Comparison of ENCODE assay signal across 1 cellular context in the genomic region with DNA sequence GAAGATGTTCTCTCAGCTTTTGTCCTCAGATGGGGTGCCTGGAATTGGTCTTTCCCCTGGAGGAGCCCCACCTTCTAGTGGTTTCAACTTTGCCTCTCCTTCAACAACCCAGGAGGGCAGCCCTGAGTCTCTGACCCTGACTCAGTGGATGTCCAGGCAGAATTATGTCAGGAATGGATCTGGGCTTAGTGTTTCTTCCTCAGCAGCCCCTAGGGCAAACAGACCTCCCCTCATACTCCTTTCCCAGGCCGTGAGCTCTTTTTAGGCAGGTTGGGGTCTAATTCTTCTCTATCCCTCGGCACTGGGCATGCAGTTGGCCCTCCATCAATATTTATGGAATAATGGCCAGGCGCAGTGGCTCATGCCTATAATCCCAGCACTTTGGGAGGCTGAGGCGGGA.
TF ChIP-seq lines count a peak whose summit lies in the region.

No MANE protein-coding gene starts in this region.

TF ChIP-seq in HepG2, 621 proteins besides CTCF, POLR2A, EP300 and RAD21 (continues in another document):
- TF ChIP-seq, protein P1, sequence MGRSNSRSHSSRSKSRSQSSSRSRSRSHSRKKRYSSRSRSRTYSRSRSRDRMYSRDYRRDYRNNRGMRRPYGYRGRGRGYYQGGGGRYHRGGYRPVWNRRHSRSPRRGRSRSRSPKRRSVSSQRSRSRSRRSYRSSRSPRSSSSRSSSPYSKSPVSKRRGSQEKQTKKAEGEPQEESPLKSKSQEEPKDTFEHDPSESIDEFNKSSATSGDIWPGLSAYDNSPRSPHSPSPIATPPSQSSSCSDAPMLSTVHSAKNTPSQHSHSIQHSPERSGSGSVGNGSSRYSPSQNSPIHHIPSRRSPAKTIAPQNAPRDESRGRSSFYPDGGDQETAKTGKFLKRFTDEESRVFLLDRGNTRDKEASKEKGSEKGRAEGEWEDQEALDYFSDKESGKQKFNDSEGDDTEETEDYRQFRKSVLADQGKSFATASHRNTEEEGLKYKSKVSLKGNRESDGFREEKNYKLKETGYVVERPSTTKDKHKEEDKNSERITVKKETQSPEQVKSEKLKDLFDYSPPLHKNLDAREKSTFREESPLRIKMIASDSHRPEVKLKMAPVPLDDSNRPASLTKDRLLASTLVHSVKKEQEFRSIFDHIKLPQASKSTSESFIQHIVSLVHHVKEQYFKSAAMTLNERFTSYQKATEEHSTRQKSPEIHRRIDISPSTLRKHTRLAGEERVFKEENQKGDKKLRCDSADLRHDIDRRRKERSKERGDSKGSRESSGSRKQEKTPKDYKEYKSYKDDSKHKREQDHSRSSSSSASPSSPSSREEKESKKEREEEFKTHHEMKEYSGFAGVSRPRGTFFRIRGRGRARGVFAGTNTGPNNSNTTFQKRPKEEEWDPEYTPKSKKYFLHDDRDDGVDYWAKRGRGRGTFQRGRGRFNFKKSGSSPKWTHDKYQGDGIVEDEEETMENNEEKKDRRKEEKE (IDR thresholded peaks at IDR 0.05), result no peak
- TF ChIP-seq ARNT2 (CRISPR knock-in tag; IDR thresholded peaks at IDR 0.05; ENCODE audit: low read depth) (0 out of 2 replicates have a peak, but pooled peaks have one; percentile 17), ZMYM2 (CRISPR knock-in tag; IDR thresholded peaks at IDR 0.05) (no peak), ZNF253 (CRISPR knock-in tag; IDR thresholded peaks at IDR 0.05; ENCODE audit: borderline replicate concordance) (no peak), ZNF670 (CRISPR knock-in tag; IDR thresholded peaks at IDR 0.05; ENCODE audit: borderline replicate concordance) (no peak), MIXL1 (CRISPR knock-in tag; IDR thresholded peaks at IDR 0.05) (no peak), HMG20B (CRISPR knock-in tag; conservative IDR thresholded peaks at IDR 0.05) (no peak), GTF2F1 (IDR thresholded peaks at IDR 0.05; ENCODE audit: low read length) (no peak), FOXP1 (IDR thresholded peaks at IDR 0.05) (no peak), FOXP1 (CRISPR knock-in tag; IDR thresholded peaks at IDR 0.05) (no peak), CHD2 (IDR thresholded peaks at IDR 0.05; ENCODE audit: low read depth, low read length) (no peak), ZNF496 (CRISPR knock-in tag; IDR thresholded peaks at IDR 0.05; ENCODE audit: insufficient replicate concordance) (no peak), ZNF143 (CRISPR knock-in tag; IDR thresholded peaks at IDR 0.05) (no peak), ZNF83 (CRISPR knock-in tag; IDR thresholded peaks at IDR 0.05; ENCODE audit: borderline replicate concordance) (no peak), KDM6A (CRISPR knock-in tag; IDR thresholded peaks at IDR 0.05; ENCODE audit: low read depth) (no peak), ZBTB8A (CRISPR knock-in tag; IDR thresholded peaks at IDR 0.05; ENCODE audit: borderline replicate concordance, low read depth) (no peak), ZKSCAN8 (CRISPR knock-in tag; IDR thresholded peaks at IDR 0.05; ENCODE audit: borderline replicate concordance) (no peak), ZNF501 (CRISPR knock-in tag; IDR thresholded peaks at IDR 0.05) (no peak), MEF2D (CRISPR knock-in tag; IDR thresholded peaks at IDR 0.05) (no peak), ZSCAN21 (CRISPR knock-in tag; IDR thresholded peaks at IDR 0.05; ENCODE audit: borderline replicate concordance) (peak; percentile 23; the same call in 1 of the 2 replicates), CAMTA2 (CRISPR knock-in tag; IDR thresholded peaks at IDR 0.05; ENCODE audit: borderline replicate concordance) (no peak), CHCHD3 (CRISPR knock-in tag; IDR thresholded peaks at IDR 0.05) (no peak), FOXK2 (IDR thresholded peaks at IDR 0.05) (no peak), NFE2L2 (IDR thresholded peaks at IDR 0.05; ENCODE audit: low read length) (no peak), SSRP1 (CRISPR knock-in tag; IDR thresholded peaks at IDR 0.05) (no peak), AGO2 (optimal IDR thresholded peaks at IDR 0.05; ENCODE audit: low read depth, low read length) (no peak), ZNF282 (IDR thresholded peaks at IDR 0.05; ENCODE audit: partially characterized antibody) (no peak), PRMT3 (CRISPR knock-in tag; IDR thresholded peaks at IDR 0.05; ENCODE audit: borderline replicate concordance, low read depth) (0 out of 2 replicates have a peak, but pooled peaks have one; percentile 40), RARG (CRISPR knock-in tag; IDR thresholded peaks at IDR 0.05; ENCODE audit: low read depth) (no peak), MLLT10 (CRISPR knock-in tag; IDR thresholded peaks at IDR 0.05) (no peak), ZNF543 (CRISPR knock-in tag; IDR thresholded peaks at IDR 0.05) (0 out of 2 replicates have a peak, but pooled peaks have one; percentile 58)
- TF ChIP-seq, protein P2, sequence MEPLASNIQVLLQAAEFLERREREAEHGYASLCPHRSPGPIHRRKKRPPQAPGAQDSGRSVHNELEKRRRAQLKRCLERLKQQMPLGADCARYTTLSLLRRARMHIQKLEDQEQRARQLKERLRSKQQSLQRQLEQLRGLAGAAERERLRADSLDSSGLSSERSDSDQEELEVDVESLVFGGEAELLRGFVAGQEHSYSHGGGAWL (CRISPR knock-in tag; IDR thresholded peaks at IDR 0.05), result no peak
- TF ChIP-seq, protein P3, sequence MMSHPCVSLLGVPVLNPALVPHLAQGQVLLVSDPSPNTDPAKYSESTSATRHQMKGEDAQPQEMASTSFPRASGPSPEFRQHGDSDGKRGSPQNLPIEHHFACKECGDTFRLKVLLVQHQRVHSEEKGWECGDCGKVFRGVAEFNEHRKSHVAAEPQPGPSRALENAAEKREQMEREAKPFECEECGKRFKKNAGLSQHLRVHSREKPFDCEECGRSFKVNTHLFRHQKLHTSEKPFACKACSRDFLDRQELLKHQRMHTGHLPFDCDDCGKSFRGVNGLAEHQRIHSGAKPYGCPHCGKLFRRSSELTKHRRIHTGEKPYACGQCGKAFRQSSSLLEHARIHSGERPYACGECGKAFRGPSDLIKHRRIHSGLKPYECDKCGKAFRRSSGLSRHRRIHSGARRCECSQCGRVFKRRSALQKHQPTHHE (CRISPR knock-in tag; IDR thresholded peaks at IDR 0.05; ENCODE audit: borderline replicate concordance), result no peak
- TF ChIP-seq, protein P4, sequence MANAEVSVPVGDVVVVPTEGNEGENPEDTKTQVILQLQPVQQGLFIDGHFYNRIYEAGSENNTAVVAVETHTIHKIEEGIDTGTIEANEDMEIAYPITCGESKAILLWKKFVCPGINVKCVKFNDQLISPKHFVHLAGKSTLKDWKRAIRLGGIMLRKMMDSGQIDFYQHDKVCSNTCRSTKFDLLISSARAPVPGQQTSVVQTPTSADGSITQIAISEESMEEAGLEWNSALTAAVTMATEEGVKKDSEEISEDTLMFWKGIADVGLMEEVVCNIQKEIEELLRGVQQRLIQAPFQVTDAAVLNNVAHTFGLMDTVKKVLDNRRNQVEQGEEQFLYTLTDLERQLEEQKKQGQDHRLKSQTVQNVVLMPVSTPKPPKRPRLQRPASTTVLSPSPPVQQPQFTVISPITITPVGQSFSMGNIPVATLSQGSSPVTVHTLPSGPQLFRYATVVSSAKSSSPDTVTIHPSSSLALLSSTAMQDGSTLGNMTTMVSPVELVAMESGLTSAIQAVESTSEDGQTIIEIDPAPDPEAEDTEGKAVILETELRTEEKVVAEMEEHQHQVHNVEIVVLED (CRISPR knock-in tag; IDR thresholded peaks at IDR 0.05; ENCODE audit: borderline replicate concordance), result no peak
- TF ChIP-seq, protein P5, sequence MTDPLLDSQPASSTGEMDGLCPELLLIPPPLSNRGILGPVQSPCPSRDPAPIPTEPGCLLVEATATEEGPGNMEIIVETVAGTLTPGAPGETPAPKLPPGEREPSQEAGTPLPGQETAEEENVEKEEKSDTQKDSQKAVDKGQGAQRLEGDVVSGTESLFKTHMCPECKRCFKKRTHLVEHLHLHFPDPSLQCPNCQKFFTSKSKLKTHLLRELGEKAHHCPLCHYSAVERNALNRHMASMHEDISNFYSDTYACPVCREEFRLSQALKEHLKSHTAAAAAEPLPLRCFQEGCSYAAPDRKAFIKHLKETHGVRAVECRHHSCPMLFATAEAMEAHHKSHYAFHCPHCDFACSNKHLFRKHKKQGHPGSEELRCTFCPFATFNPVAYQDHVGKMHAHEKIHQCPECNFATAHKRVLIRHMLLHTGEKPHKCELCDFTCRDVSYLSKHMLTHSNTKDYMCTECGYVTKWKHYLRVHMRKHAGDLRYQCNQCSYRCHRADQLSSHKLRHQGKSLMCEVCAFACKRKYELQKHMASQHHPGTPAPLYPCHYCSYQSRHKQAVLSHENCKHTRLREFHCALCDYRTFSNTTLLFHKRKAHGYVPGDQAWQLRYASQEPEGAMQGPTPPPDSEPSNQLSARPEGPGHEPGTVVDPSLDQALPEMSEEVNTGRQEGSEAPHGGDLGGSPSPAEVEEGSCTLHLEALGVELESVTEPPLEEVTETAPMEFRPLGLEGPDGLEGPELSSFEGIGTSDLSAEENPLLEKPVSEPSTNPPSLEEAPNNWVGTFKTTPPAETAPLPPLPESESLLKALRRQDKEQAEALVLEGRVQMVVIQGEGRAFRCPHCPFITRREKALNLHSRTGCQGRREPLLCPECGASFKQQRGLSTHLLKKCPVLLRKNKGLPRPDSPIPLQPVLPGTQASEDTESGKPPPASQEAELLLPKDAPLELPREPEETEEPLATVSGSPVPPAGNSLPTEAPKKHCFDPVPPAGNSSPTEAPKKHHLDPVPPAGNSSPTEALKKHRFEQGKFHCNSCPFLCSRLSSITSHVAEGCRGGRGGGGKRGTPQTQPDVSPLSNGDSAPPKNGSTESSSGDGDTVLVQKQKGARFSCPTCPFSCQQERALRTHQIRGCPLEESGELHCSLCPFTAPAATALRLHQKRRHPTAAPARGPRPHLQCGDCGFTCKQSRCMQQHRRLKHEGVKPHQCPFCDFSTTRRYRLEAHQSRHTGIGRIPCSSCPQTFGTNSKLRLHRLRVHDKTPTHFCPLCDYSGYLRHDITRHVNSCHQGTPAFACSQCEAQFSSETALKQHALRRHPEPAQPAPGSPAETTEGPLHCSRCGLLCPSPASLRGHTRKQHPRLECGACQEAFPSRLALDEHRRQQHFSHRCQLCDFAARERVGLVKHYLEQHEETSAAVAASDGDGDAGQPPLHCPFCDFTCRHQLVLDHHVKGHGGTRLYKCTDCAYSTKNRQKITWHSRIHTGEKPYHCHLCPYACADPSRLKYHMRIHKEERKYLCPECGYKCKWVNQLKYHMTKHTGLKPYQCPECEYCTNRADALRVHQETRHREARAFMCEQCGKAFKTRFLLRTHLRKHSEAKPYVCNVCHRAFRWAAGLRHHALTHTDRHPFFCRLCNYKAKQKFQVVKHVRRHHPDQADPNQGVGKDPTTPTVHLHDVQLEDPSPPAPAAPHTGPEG (CRISPR knock-in tag; IDR thresholded peaks at IDR 0.05), result 0 out of 2 replicates have a peak, but pooled peaks have one; percentile 23
- TF ChIP-seq, protein P6, sequence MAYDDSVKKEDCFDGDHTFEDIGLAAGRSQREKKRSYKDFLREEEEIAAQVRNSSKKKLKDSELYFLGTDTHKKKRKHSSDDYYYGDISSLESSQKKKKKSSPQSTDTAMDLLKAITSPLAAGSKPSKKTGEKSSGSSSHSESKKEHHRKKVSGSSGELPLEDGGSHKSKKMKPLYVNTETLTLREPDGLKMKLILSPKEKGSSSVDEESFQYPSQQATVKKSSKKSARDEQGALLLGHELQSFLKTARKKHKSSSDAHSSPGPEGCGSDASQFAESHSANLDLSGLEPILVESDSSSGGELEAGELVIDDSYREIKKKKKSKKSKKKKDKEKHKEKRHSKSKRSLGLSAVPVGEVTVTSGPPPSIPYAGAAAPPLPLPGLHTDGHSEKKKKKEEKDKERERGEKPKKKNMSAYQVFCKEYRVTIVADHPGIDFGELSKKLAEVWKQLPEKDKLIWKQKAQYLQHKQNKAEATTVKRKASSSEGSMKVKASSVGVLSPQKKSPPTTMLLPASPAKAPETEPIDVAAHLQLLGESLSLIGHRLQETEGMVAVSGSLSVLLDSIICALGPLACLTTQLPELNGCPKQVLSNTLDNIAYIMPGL (CRISPR knock-in tag; IDR thresholded peaks at IDR 0.05; ENCODE audit: borderline replicate concordance in 1 of 2, low read depth in 1 of 2), result no peak
- TF ChIP-seq, protein P7, sequence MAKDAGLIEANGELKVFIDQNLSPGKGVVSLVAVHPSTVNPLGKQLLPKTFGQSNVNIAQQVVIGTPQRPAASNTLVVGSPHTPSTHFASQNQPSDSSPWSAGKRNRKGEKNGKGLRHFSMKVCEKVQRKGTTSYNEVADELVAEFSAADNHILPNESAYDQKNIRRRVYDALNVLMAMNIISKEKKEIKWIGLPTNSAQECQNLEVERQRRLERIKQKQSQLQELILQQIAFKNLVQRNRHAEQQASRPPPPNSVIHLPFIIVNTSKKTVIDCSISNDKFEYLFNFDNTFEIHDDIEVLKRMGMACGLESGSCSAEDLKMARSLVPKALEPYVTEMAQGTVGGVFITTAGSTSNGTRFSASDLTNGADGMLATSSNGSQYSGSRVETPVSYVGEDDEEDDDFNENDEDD (CRISPR knock-in tag; IDR thresholded peaks at IDR 0.05; ENCODE audit: borderline replicate concordance), result no peak
- TF ChIP-seq, protein P8, sequence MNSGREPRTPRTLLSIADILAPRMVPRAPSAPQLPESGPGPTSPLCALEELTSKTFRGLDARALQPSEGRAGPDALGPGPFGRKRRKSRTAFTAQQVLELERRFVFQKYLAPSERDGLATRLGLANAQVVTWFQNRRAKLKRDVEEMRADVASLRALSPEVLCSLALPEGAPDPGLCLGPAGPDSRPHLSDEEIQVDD (CRISPR knock-in tag; IDR thresholded peaks at IDR 0.05; ENCODE audit: borderline replicate concordance), result no peak
- TF ChIP-seq, protein P9, sequence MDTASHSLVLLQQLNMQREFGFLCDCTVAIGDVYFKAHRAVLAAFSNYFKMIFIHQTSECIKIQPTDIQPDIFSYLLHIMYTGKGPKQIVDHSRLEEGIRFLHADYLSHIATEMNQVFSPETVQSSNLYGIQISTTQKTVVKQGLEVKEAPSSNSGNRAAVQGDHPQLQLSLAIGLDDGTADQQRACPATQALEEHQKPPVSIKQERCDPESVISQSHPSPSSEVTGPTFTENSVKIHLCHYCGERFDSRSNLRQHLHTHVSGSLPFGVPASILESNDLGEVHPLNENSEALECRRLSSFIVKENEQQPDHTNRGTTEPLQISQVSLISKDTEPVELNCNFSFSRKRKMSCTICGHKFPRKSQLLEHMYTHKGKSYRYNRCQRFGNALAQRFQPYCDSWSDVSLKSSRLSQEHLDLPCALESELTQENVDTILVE (CRISPR knock-in tag; IDR thresholded peaks at IDR 0.05), result no peak
- TF ChIP-seq, protein P10, sequence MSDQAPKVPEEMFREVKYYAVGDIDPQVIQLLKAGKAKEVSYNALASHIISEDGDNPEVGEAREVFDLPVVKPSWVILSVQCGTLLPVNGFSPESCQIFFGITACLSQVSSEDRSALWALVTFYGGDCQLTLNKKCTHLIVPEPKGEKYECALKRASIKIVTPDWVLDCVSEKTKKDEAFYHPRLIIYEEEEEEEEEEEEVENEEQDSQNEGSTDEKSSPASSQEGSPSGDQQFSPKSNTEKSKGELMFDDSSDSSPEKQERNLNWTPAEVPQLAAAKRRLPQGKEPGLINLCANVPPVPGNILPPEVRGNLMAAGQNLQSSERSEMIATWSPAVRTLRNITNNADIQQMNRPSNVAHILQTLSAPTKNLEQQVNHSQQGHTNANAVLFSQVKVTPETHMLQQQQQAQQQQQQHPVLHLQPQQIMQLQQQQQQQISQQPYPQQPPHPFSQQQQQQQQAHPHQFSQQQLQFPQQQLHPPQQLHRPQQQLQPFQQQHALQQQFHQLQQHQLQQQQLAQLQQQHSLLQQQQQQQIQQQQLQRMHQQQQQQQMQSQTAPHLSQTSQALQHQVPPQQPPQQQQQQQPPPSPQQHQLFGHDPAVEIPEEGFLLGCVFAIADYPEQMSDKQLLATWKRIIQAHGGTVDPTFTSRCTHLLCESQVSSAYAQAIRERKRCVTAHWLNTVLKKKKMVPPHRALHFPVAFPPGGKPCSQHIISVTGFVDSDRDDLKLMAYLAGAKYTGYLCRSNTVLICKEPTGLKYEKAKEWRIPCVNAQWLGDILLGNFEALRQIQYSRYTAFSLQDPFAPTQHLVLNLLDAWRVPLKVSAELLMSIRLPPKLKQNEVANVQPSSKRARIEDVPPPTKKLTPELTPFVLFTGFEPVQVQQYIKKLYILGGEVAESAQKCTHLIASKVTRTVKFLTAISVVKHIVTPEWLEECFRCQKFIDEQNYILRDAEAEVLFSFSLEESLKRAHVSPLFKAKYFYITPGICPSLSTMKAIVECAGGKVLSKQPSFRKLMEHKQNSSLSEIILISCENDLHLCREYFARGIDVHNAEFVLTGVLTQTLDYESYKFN (CRISPR knock-in tag; conservative IDR thresholded peaks at IDR 0.05), result no peak
